20 cellular contexts compared by ENCODE assay signal in the genomic region with DNA sequence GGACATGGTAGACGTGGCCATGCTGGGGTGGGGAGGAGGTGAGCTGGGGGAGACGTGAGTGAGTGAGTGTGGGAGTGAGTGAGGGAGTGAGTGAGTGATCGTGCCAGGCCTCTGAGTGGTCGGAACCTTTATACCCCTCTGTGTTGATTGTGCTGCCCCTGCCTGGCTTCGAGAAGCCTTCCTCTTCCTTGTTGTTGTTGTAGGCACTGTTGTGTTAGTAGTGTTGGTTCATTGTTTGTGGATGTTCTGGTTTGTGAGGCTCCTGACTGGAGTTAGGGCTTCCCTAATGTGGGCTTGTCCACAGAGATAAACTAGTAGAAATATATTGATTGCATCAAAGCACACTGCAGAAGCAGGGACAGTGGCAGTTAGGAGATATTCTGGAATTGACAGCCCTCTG. TPM values are rescaled to one million over a fixed set of nuclear protein-coding genes. Genes with fewer than 3 reads are reported as not detected.
DNase-seq lines count a peak whose midpoint lies in the region; ATAC-seq and TF ChIP-seq lines count a peak whose summit lies in the region.
"Had no signal": no experiment of that assay in that cellular context is flagged by ENCODE, and none has a peak within 500 bp of the region (broad histone marks: within the 10 kb centered on the region; RNA-seq: fewer than 3 reads in every experiment).

A gene with protein sequence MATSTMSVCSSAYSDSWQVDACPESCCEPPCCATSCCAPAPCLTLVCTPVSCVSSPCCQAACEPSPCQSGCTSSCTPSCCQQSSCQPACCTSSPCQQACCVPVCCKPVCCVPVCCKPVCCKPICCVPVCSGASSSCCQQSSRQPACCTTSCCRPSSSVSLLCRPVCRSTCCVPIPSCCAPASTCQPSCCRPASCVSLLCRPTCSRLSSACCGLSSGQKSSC (minus strand): TSS at position 101 of the 400 bp plus-strand sequence. CDS start 80 bp downstream, at position 21.

- TF ChIP-seq EP300 in ovary (IDR thresholded peaks at IDR 0.05), result no peak

- H3K9me3 ChIP-seq in BLaER1 (peaks cover 17% of the 10 kb centered on the region), H9 (ENCODE audit: control insufficient read depth, low read depth, low read length) (no peaks in the 10 kb centered on the region), ovary (no peaks in the 10 kb centered on the region)

- ATAC-seq in WTC11, result no peak
- no peak for ATAC-seq in memory B cell (ENCODE audit: low read depth)
- no peak for ATAC-seq in GM19463 (IDR thresholded peaks at IDR 0.05; ENCODE audit: unreplicated experiment)
- ATAC-seq in activated CD8-positive, alpha-beta T cell treated with anti-CD3 and anti-CD28 coated beads for 36 hours, result no peak
- ATAC-seq: K562 had no signal

- H3K27ac Mint-ChIP-seq in H9, result peak within 1 kb of the TSS in 2 of 3 experiments; percentile 71 to 85; a peak in 4 of 7 replicates
- 0 out of 2 replicates have a peak within 1 kb of the TSS, but pooled peaks have one; percentile 24 for H3K27ac Mint-ChIP-seq in WTC11
- peak within 1 kb of the TSS; percentile 39 for H3K27ac Mint-ChIP-seq in memory B cell
- no peak within 1 kb of the TSS for H3K27ac Mint-ChIP-seq in activated CD8-positive, alpha-beta T cell treated with anti-CD3 and anti-CD28 coated beads for 36 hours
- H3K27ac Mint-ChIP-seq: CD4-positive, alpha-beta T cell had no signal

- no CpG with 5 or more reads among the region's 5 CpGs for WGBS in H9 (ENCODE audit: extremely low coverage, insufficient read length, low lambda C conversion rate)
- 8 to 20% (median 20%) methylated on average over 5 of the region's 5 CpGs for WGBS in ovary, 3 donors

- no peaks in the 10 kb centered on the region for H3K23me2 ChIP-seq in H9 (ENCODE audit: insufficient read length, low read depth, low read length, poor library complexity, severe bottlenecking)

- H3K36me3 Mint-ChIP-seq in H9 (ENCODE audit: insufficient read depth in 1 of 3, low read depth in 3 of 3) (no peaks in the 10 kb centered on the region), WTC11 (no peaks in the 10 kb centered on the region), memory B cell (peaks cover 15% of the 10 kb centered on the region)
- H3K36me3 Mint-ChIP-seq in activated CD8-positive, alpha-beta T cell treated with anti-CD3 and anti-CD28 coated beads for 36 hours (ENCODE audit: low read depth), result no peaks in the 10 kb centered on the region

- no peak within 1 kb of the TSS for H2BK120ac ChIP-seq in H9 (ENCODE audit: low read depth, low read length, poor library complexity, severe bottlenecking)

- no peak within 1 kb of the TSS for H3K56ac ChIP-seq in H9 (ENCODE audit: insufficient read length, low read depth, low read length)

- CTCF ChIA-PET in WTC11 (lab: Charles Lee), result no interaction called here
- CTCF ChIA-PET in activated CD8-positive, alpha-beta T cell treated with anti-CD3 and anti-CD28 coated beads for 36 hours (lab: Charles Lee), result no interaction called here

- H3K14ac ChIP-seq in H9 (ENCODE audit: insufficient read depth, low read length), result no peak within 1 kb of the TSS; the same call in 1 of the 2 replicates

- H3K4me1 ChIP-seq in BLaER1 (peaks cover 42% of the 10 kb centered on the region), H9 (ENCODE audit: insufficient read depth, low read length) (no peaks in the 10 kb centered on the region), ovary (ENCODE audit: insufficient read depth) (no peaks in the 10 kb centered on the region)

- H3K9me3 Mint-ChIP-seq in H9 (no peaks in the 10 kb centered on the region), WTC11 (peaks cover 10% of the 10 kb centered on the region), memory B cell (peaks cover 22% of the 10 kb centered on the region)
- peaks cover 23% of the 10 kb centered on the region for H3K9me3 Mint-ChIP-seq in activated CD8-positive, alpha-beta T cell treated with anti-CD3 and anti-CD28 coated beads for 36 hours

- H3K4me3 ChIP-seq in BLaER1 (no peak within 1 kb of the TSS), ovary (no peak within 1 kb of the TSS)
- H3K4me3 ChIP-seq: GM23248, K562 had no signal

- no peak within 1 kb of the TSS for H3K18ac ChIP-seq in H9 (ENCODE audit: insufficient read length, low read depth, low read length)

- H3K27me3 ChIP-seq in BLaER1 (no peaks in the 10 kb centered on the region), H9 (ENCODE audit: insufficient read depth, low read length) (no peaks in the 10 kb centered on the region), ovary (no peaks in the 10 kb centered on the region)

- no peak within 1 kb of the TSS for H4K5ac ChIP-seq in H9 (ENCODE audit: insufficient read length, low read depth, low read length)

- no peak within 1 kb of the TSS for H2BK20ac ChIP-seq in H9 (ENCODE audit: low read depth, low read length, poor library complexity, severe bottlenecking)

- H3K4me2 ChIP-seq in BLaER1, result no peak within 1 kb of the TSS; the same call in 1 of the 2 replicates
- H3K4me2 ChIP-seq in H9 (ENCODE audit: insufficient read depth, insufficient read length, low read length), result no peak within 1 kb of the TSS

- H3K4me3 Mint-ChIP-seq in H9 (no peak within 1 kb of the TSS), WTC11 (no peak within 1 kb of the TSS), memory B cell (no peak within 1 kb of the TSS)
- H3K4me3 Mint-ChIP-seq in activated CD8-positive, alpha-beta T cell treated with anti-CD3 and anti-CD28 coated beads for 36 hours, result no peak within 1 kb of the TSS
- H3K4me3 Mint-ChIP-seq: CD4-positive, alpha-beta T cell had no signal

- no peaks in the 10 kb centered on the region for H3K79me1 ChIP-seq in H9 (ENCODE audit: insufficient read depth, low read depth, low read length, poor library complexity, severe bottlenecking)

- DNase-seq in H9 (no peak), WTC11 (ENCODE audit: low spot score) (no peak), memory B cell (ENCODE audit: low spot score in 2 of 2) (no peak), ovary (no peak), nucleus accumbens (lab: John Stamatoyannopoulos, UW) (no peak)
- no peak for DNase-seq in activated CD8-positive, alpha-beta T cell treated with anti-CD3 and anti-CD28 coated beads for 36 hours
- DNase-seq: 8988T; AML-193; C1 segment of cervical spinal cord; Calu3; CD4-positive, alpha-beta T cell; DMS 273 treated with DMSO at 0.1 percent for 48 hours; DMS79; GM23248; HCEC 1CT had no signal

- H3K9ac ChIP-seq in BLaER1 (no peak within 1 kb of the TSS), H9 (ENCODE audit: extremely low read depth, insufficient read length, low read length) (no peak within 1 kb of the TSS)
- H3K9ac ChIP-seq: GM23248 had no signal

- H3K36me3 ChIP-seq in BLaER1 (no peaks in the 10 kb centered on the region), ovary (no peaks in the 10 kb centered on the region)

- no peaks in the 10 kb centered on the region for H3K79me2 ChIP-seq in H9 (ENCODE audit: insufficient read depth, low read length)

- H4K91ac ChIP-seq in H9 (ENCODE audit: insufficient read length, low read depth, low read length), result no peak within 1 kb of the TSS

- H4K20me1 ChIP-seq in BLaER1, result no peaks in the 10 kb centered on the region
- no peaks in the 10 kb centered on the region for H4K20me1 ChIP-seq in H9 (ENCODE audit: control insufficient read depth, insufficient read depth, insufficient read length)

- H3K27ac ChIP-seq in BLaER1 (0 out of 2 replicates have a peak within 1 kb of the TSS, but pooled peaks have one; percentile 6), H9 (ENCODE audit: insufficient read length, low read depth, low read length) (no peak within 1 kb of the TSS), ovary (no peak within 1 kb of the TSS)
- H3K27ac ChIP-seq: GM23248, HL-60 had no signal

- intact Hi-C loops in ovary (cut with DNase I), result no loop called here
- intact Hi-C loops in activated CD8-positive, alpha-beta T cell treated with anti-CD3 and anti-CD28 coated beads for 36 hours (cut with micrococcal nuclease), result no loop called here

- POLR2A ChIA-PET in WTC11 (lab: Charles Lee), result no interaction called here
- POLR2A ChIA-PET in activated CD8-positive, alpha-beta T cell treated with anti-CD3 and anti-CD28 coated beads for 36 hours (lab: Charles Lee), result no interaction called here

- H2BK12ac ChIP-seq in H9 (ENCODE audit: insufficient read length, low read depth, low read length), result no peak within 1 kb of the TSS

- no peak for TF ChIP-seq POLR2A in ovary (IDR thresholded peaks at IDR 0.05)

- no peak within 1 kb of the TSS for H2BK5ac ChIP-seq in H9 (ENCODE audit: insufficient read length, low read length)

- H4K8ac ChIP-seq in H9 (replicated peaks; ENCODE audit: insufficient read length, low read depth, low read length), result no peak within 1 kb of the TSS

- H2AFZ ChIP-seq in H9 (ENCODE audit: low read length), result no peak within 1 kb of the TSS
- H2AFZ ChIP-seq: GM23248 had no signal

- TF ChIP-seq CTCF in H9 (conservative IDR thresholded peaks at IDR 0.05) (no peak), WTC11 (IDR thresholded peaks at IDR 0.05) (no peak), ovary (IDR thresholded peaks at IDR 0.05) (no peak)
- no peak for TF ChIP-seq CTCF in activated CD8-positive, alpha-beta T cell treated with anti-CD3 and anti-CD28 coated beads for 36 hours (IDR thresholded peaks at IDR 0.05)

- peaks cover 11 to 13% of the 10 kb centered on the region in 2 experiments; a peak in 3 of 4 replicates for H3K4me1 Mint-ChIP-seq in H9
- peaks cover 12% of the 10 kb centered on the region for H3K4me1 Mint-ChIP-seq in WTC11
- H3K4me1 Mint-ChIP-seq in memory B cell, result peaks cover 11% of the 10 kb centered on the region
- H3K4me1 Mint-ChIP-seq in activated CD8-positive, alpha-beta T cell treated with anti-CD3 and anti-CD28 coated beads for 36 hours (ENCODE audit: low read depth), result no peaks in the 10 kb centered on the region

- no peak within 1 kb of the TSS for H2BK15ac ChIP-seq in H9 (ENCODE audit: low read depth, low read length)

- H2AK5ac ChIP-seq in H9 (ENCODE audit: insufficient read length, low read length), result no peak within 1 kb of the TSS

- no peak within 1 kb of the TSS for H3T11ph ChIP-seq in H9 (ENCODE audit: low read length)

- H3K27me3 Mint-ChIP-seq in H9 (ENCODE audit: low read depth), result peaks cover 9% of the 10 kb centered on the region
- H3K27me3 Mint-ChIP-seq in WTC11 (ENCODE audit: low read depth), result no peaks in the 10 kb centered on the region; the same call in none of the 2 replicates
- H3K27me3 Mint-ChIP-seq in memory B cell, result peaks cover 14% of the 10 kb centered on the region
- H3K27me3 Mint-ChIP-seq in activated CD8-positive, alpha-beta T cell treated with anti-CD3 and anti-CD28 coated beads for 36 hours, result no peaks in the 10 kb centered on the region
- H3K27me3 Mint-ChIP-seq: CD4-positive, alpha-beta T cell had no signal

- H3K23ac ChIP-seq in H9 (ENCODE audit: insufficient read length, low read depth, low read length), result no peak within 1 kb of the TSS

- no peak within 1 kb of the TSS for H3K4ac ChIP-seq in H9 (ENCODE audit: low read depth, low read length)

TF ChIP-seq in WTC11, 78 proteins besides CTCF, POLR2A, EP300 and RAD21 (continues in another document):
- TF ChIP-seq HMGA2 (CRISPR knock-in tag; IDR thresholded peaks at IDR 0.05), result no peak

RNA-seq across cellular contexts. Expression of the gene that starts here (rescaled TPM):
- not detected in 2 replicates for total RNA-seq in H9 (2021)
- total RNA-seq in WTC11 (2021), result not detected in 3 replicates
- total RNA-seq in ovary, result not detected
- polyA plus RNA-seq in ovary, result not detected
- not detected for total RNA-seq in activated CD8-positive, alpha-beta T cell treated with anti-CD3 and anti-CD28 coated beads for 36 hours
- total RNA-seq: Calu3; CD4-positive, alpha-beta T cell; G401; GM23248; K562 had no signal
- polyA plus RNA-seq: GM23248, K562 had no signal
